In genomic region chr2:46806526-46806925, GRCh38 we compare ENCODE assay signal across 23 cellular contexts.
DNase-seq lines count a peak whose midpoint lies in the region; ATAC-seq and TF ChIP-seq lines count a peak whose summit lies in the region.
"Had no signal": no experiment of that assay in that cellular context is flagged by ENCODE, and none has a peak within 500 bp of the region (broad histone marks: within the 10 kb centered on the region; RNA-seq: fewer than 3 reads in every experiment).

No MANE protein-coding gene starts in this region.

- H3K4me2 ChIP-seq in H9 (ENCODE audit: insufficient read depth, insufficient read length, low read length): no peak overlapping the region
- H3K4me2 ChIP-seq in SK-N-SH: no peak overlapping the region
- H3K4me2 ChIP-seq in fibroblast of lung (ENCODE audit: extremely low read depth, insufficient read depth, low read length): no peak overlapping the region
- no peak overlapping the region for H3K4me2 ChIP-seq in skeletal muscle satellite cell (ENCODE audit: low read length)

- H2AFZ ChIP-seq in H9 (ENCODE audit: low read length): no peak overlapping the region
- H2AFZ ChIP-seq in SK-N-SH (ENCODE audit: low read depth): no peak overlapping the region
- no peak overlapping the region for H2AFZ ChIP-seq in fibroblast of lung (ENCODE audit: low read length)

- POLR2A ChIA-PET in SK-N-SH (lab: Yijun Ruan, JAX): interaction anchor here (0.7 kb wide), 1 partner anchor 60 kb away, joined by 3 read pairs; no protein-coding TSS in a partner anchor

- no peak for DNase-seq in H9
- DNase-seq in SK-N-SH: peak; percentile 3
- DNase-seq in fibroblast of lung (ENCODE audit: low read depth in 2 of 2): peak in 1 of 2 donors; percentile 70
- no peak for DNase-seq in cortex of kidney (lab: John Stamatoyannopoulos, UW)
- no peak for DNase-seq in AML-193 (lab: John Stamatoyannopoulos, UW)
- no peak for DNase-seq in transverse colon
- DNase-seq in left lobe of liver (ENCODE audit: low spot score): no peak
- DNase-seq: activated CD8-positive, alpha-beta memory T cell treated with anti-CD3 and anti-CD28 coated beads, Interleukin-2, amount 50 U/mL, for 4 hours; activated gamma-delta T cell; aorta; Caco-2; heart right ventricle; Karpas-422; naive thymus-derived CD4-positive, alpha-beta T cell; NCI-H1436; NCI-H2171 treated with DMSO at 0.1 percent for 48 hours; pancreas; sigmoid colon; stimulated activated CD4-positive, alpha-beta T cell treated with anti-CD3 and anti-CD28 coated beads, Interleukin-1b, Interleukin-23, amount 100 ng/mL, for 48 hours had no signal

- H2AK5ac ChIP-seq in H9 (ENCODE audit: insufficient read length, low read length): no peak overlapping the region

- H3K9me3 ChIP-seq in H9 (ENCODE audit: control insufficient read depth, low read depth, low read length) (no peaks in the 10 kb centered on the region), SK-N-SH (no peaks in the 10 kb centered on the region), fibroblast of lung (ENCODE audit: control insufficient read depth, insufficient read depth, low read depth, low read length) (no peaks in the 10 kb centered on the region), skeletal muscle satellite cell (replicated peaks; ENCODE audit: low read length) (no peaks in the 10 kb centered on the region), transverse colon (no peaks in the 10 kb centered on the region)
- H3K9me3 ChIP-seq: Caco-2, colonic mucosa, pancreas, sigmoid colon had no signal

- H3K27me3 ChIP-seq in H9 (ENCODE audit: insufficient read depth, low read length) (no peaks in the 10 kb centered on the region), SK-N-SH (ENCODE audit: insufficient read depth) (no peaks in the 10 kb centered on the region), fibroblast of lung (ENCODE audit: control insufficient read depth, insufficient read depth, low read length) (no peaks in the 10 kb centered on the region), skeletal muscle satellite cell (ENCODE audit: control insufficient read depth, insufficient read depth, low read length) (no peaks in the 10 kb centered on the region), transverse colon (no peaks in the 10 kb centered on the region)
- H3K27me3 ChIP-seq: colonic mucosa, heart right ventricle, pancreas, sigmoid colon had no signal

- H3K9me3 Mint-ChIP-seq in H9: peaks cover 0 to 4% of the 10 kb centered on the region in 2 experiments; a peak in 1 of 5 replicates

- no peaks in the 10 kb centered on the region for H3K79me2 ChIP-seq in H9 (ENCODE audit: insufficient read depth, low read length)
- H3K79me2 ChIP-seq in SK-N-SH (ENCODE audit: insufficient read depth): 0 out of 2 replicates have a peak, but pooled peaks cover 3% of the 10 kb centered on the region
- H3K79me2 ChIP-seq in fibroblast of lung (ENCODE audit: control insufficient read depth, insufficient read depth, low read length): no peaks in the 10 kb centered on the region

- no peak overlapping the region for H3K14ac ChIP-seq in H9 (ENCODE audit: insufficient read depth, low read length)

- H3K4ac ChIP-seq in H9 (ENCODE audit: low read depth, low read length): no peak overlapping the region

- H3K27ac ChIP-seq in H9 (ENCODE audit: insufficient read length, low read depth, low read length): no peak overlapping the region
- peak overlapping the region in 1 of 2 experiments; percentile 100; a peak in 2 of 4 replicates for H3K27ac ChIP-seq in SK-N-SH (ENCODE audit: low read depth in 2 of 2, low read length in 1 of 2)
- H3K27ac ChIP-seq in fibroblast of lung (ENCODE audit: insufficient read depth, low read length): peak overlapping the region; percentile 81
- no peak overlapping the region for H3K27ac ChIP-seq in transverse colon
- H3K27ac ChIP-seq: colonic mucosa, pancreas had no signal

- no CpG with 5 or more reads among the region's 3 CpGs for WGBS in H9 (ENCODE audit: extremely low coverage, insufficient read length, low lambda C conversion rate)
- WGBS in SK-N-SH (ENCODE audit: low lambda C conversion rate): 88% methylated on average over 3 of the region's 3 CpGs
- WGBS in transverse colon (ENCODE audit: low coverage in 1 of 2), 2 donors: 98 to 100% methylated on average over 2 to 3 of the region's 3 CpGs

- no peak overlapping the region for H3K27ac Mint-ChIP-seq in H9
- H3K27ac Mint-ChIP-seq: B cell; naive thymus-derived CD4-positive, alpha-beta T cell had no signal

- H4K8ac ChIP-seq in H9 (replicated peaks; ENCODE audit: insufficient read length, low read depth, low read length): no peak overlapping the region

- H3K36me3 ChIP-seq in SK-N-SH (replicated peaks in 1 of 2; ENCODE audit: control insufficient read depth in 1 of 2, insufficient read depth in 2 of 2, low read length in 1 of 2) (peaks cover 0 to 4% of the 10 kb centered on the region in 2 experiments), fibroblast of lung (ENCODE audit: control insufficient read depth, insufficient read depth, low read length) (no peaks in the 10 kb centered on the region), skeletal muscle satellite cell (ENCODE audit: insufficient read depth, low read length) (no peaks in the 10 kb centered on the region), transverse colon (no peaks in the 10 kb centered on the region)
- H3K36me3 ChIP-seq: colonic mucosa, heart right ventricle, pancreas, sigmoid colon had no signal

- no peaks in the 10 kb centered on the region for H3K23me2 ChIP-seq in H9 (ENCODE audit: insufficient read length, low read depth, low read length, poor library complexity, severe bottlenecking)

- H3F3A ChIP-seq in SK-N-SH (replicated peaks; ENCODE audit: insufficient read depth): peaks cover 69% of the 10 kb centered on the region

- no peak overlapping the region for H4K5ac ChIP-seq in H9 (ENCODE audit: insufficient read length, low read depth, low read length)

- ATAC-seq in left lobe of liver: no peak
- ATAC-seq: heart right ventricle; naive thymus-derived CD4-positive, alpha-beta T cell; Panc1; pancreas had no signal

- CTCF ChIA-PET in SK-N-SH (lab: Yijun Ruan, JAX): interaction anchor here (1.0 to 2.0 kb wide), 5 partner anchors 25 to 83 kb away, joined by 3 to 6 read pairs (median 3); no protein-coding TSS in a partner anchor

- no peak overlapping the region for H2BK15ac ChIP-seq in H9 (ENCODE audit: low read depth, low read length)

- no peak overlapping the region for H2BK12ac ChIP-seq in H9 (ENCODE audit: insufficient read length, low read depth, low read length)

- no peak overlapping the region for H2BK5ac ChIP-seq in H9 (ENCODE audit: insufficient read length, low read length)

- TF ChIP-seq CTCF in H9 (conservative IDR thresholded peaks at IDR 0.05) (no peak), SK-N-SH (IDR thresholded peaks at IDR 0.05) (no peak), fibroblast of lung (conservative IDR thresholded peaks at IDR 0.05 in 1 of 2, IDR thresholded peaks at IDR 0.05 in 1 of 2; ENCODE audit: low read depth in 1 of 2, low read length in 2 of 2) (no peak), transverse colon (IDR thresholded peaks at IDR 0.05) (no peak)

- intact Hi-C loops in transverse colon (cut with DNase I; ENCODE audit: low total_unique reads): no loop called here

- no peak overlapping the region for H3T11ph ChIP-seq in H9 (ENCODE audit: low read length)

- no peaks in the 10 kb centered on the region for H4K20me1 ChIP-seq in H9 (ENCODE audit: control insufficient read depth, insufficient read depth, insufficient read length)
- no peaks in the 10 kb centered on the region for H4K20me1 ChIP-seq in SK-N-SH (ENCODE audit: insufficient read depth)
- no peaks in the 10 kb centered on the region for H4K20me1 ChIP-seq in fibroblast of lung (ENCODE audit: control insufficient read depth, extremely low read depth, insufficient read depth, low read length)

- H3K4me3 ChIP-seq in SK-N-SH (ENCODE audit: low read depth in 2 of 2, low read length in 1 of 2) (no peak overlapping the region), fibroblast of lung (replicated peaks in 1 of 4; ENCODE audit: control extremely low read depth in 1 of 4, insufficient read depth in 1 of 4, low read depth in 3 of 4, low read length in 4 of 4) (no peak overlapping the region), skeletal muscle satellite cell (ENCODE audit: low read length) (no peak overlapping the region), transverse colon (no peak overlapping the region)
- H3K4me3 ChIP-seq: colonic mucosa, heart right ventricle, pancreas, sigmoid colon had no signal

- H3K27me3 Mint-ChIP-seq in H9 (ENCODE audit: low read depth): peaks cover 8% of the 10 kb centered on the region

- H3K4me3 Mint-ChIP-seq in H9: no peak overlapping the region
- H3K4me3 Mint-ChIP-seq: B cell; naive thymus-derived CD4-positive, alpha-beta T cell had no signal

- H3K36me3 Mint-ChIP-seq in H9 (ENCODE audit: insufficient read depth in 1 of 3, low read depth in 3 of 3): no peaks in the 10 kb centered on the region
- H3K36me3 Mint-ChIP-seq: naive thymus-derived CD4-positive, alpha-beta T cell had no signal

- H3K4me1 Mint-ChIP-seq in H9: no peaks in the 10 kb centered on the region
- H3K4me1 Mint-ChIP-seq: B cell; naive thymus-derived CD4-positive, alpha-beta T cell had no signal

- H3K9ac ChIP-seq in H9 (ENCODE audit: extremely low read depth, insufficient read length, low read length): no peak overlapping the region
- peak overlapping the region; percentile 68 for H3K9ac ChIP-seq in SK-N-SH
- no peak overlapping the region for H3K9ac ChIP-seq in fibroblast of lung (ENCODE audit: insufficient read depth, low read length)
- H3K9ac ChIP-seq in skeletal muscle satellite cell (ENCODE audit: low read depth, low read length): peak overlapping the region; percentile 54

- TF ChIP-seq EP300 in SK-N-SH (IDR thresholded peaks at IDR 0.05; ENCODE audit: borderline replicate concordance in 1 of 2, low read depth in 1 of 2, low read length in 1 of 2) (peak in 1 of 2 experiments; percentile 93; a peak in 2 of 4 replicates), transverse colon (IDR thresholded peaks at IDR 0.05; ENCODE audit: low read depth) (no peak)

- H3K56ac ChIP-seq in H9 (ENCODE audit: insufficient read length, low read depth, low read length): no peak overlapping the region

- H4K91ac ChIP-seq in H9 (ENCODE audit: insufficient read length, low read depth, low read length): no peak overlapping the region

- H3K4me1 ChIP-seq in H9 (ENCODE audit: insufficient read depth, low read length): no peaks in the 10 kb centered on the region
- peaks cover 24 to 58% of the 10 kb centered on the region in 2 experiments; a peak in 3 of 4 replicates for H3K4me1 ChIP-seq in SK-N-SH (ENCODE audit: control insufficient read depth in 1 of 2, insufficient read depth in 2 of 2, low read depth in 1 of 2, low read length in 1 of 2)
- peaks cover 36% of the 10 kb centered on the region for H3K4me1 ChIP-seq in fibroblast of lung (ENCODE audit: control insufficient read depth, extremely low read depth, insufficient read depth, low read length)
- peaks cover 58% of the 10 kb centered on the region for H3K4me1 ChIP-seq in skeletal muscle satellite cell (ENCODE audit: control insufficient read depth, insufficient read depth, low read length)
- peaks cover 0 to 3% (median under 1%) of the 10 kb centered on the region in 4 donors for H3K4me1 ChIP-seq in transverse colon
- H3K4me1 ChIP-seq: Caco-2, colonic mucosa, pancreas had no signal

- no peak for TF ChIP-seq RAD21 in SK-N-SH (IDR thresholded peaks at IDR 0.05; ENCODE audit: low read length)

- H3K79me1 ChIP-seq in H9 (ENCODE audit: insufficient read depth, low read depth, low read length, poor library complexity, severe bottlenecking): no peaks in the 10 kb centered on the region

- no peak overlapping the region for H3K18ac ChIP-seq in H9 (ENCODE audit: insufficient read length, low read depth, low read length)

- no peak for TF ChIP-seq POLR2A in transverse colon (IDR thresholded peaks at IDR 0.05)

- H2BK120ac ChIP-seq in H9 (ENCODE audit: low read depth, low read length, poor library complexity, severe bottlenecking): no peak overlapping the region

- H3K23ac ChIP-seq in H9 (ENCODE audit: insufficient read length, low read depth, low read length): peak overlapping the region; percentile 40

- in situ Hi-C loops in transverse colon (cut with MboI; ENCODE audit: low pct_ligation_motif_present in 1 of 4, low pct_unique_long_range_greater_than_20kb in 1 of 4, low sequenced_read_pairs in 3 of 4): no loop called here

- no peak overlapping the region for H2BK20ac ChIP-seq in H9 (ENCODE audit: low read depth, low read length, poor library complexity, severe bottlenecking)

- H3K9me2 ChIP-seq in SK-N-SH: no peaks in the 10 kb centered on the region

Comparison
In these comparisons a context has a peak if more than half of its experiments do, and no peak if none do; other contexts are left out.
1. H3K9ac ChIP-seq: peak in SK-N-SH (single experiment) and skeletal muscle satellite cell (single experiment); none in H9 (single experiment) and fibroblast of lung (single experiment).